In genomic region chr9:133767008-133767407, GRCh38 we compare ENCODE assay signal across 26 cellular contexts.
"Had no signal": no experiment of that assay in that cellular context is flagged by ENCODE, and none has a peak within 500 bp of the region (broad histone marks: within the 10 kb centered on the region; RNA-seq: fewer than 3 reads in every experiment).

No MANE protein-coding gene starts in this region.

- FAIRE-seq: urothelium cell line had no signal

- H3K27me3 ChIP-seq: stomach, suprapubic skin, testis, thyroid gland, tibial artery, tibial nerve, transverse colon, upper lobe of left lung, upper lobe of right lung, uterus, vagina had no signal

- H3K9me3 ChIP-seq: testis, thyroid gland had no signal

- H3K27ac ChIP-seq: stomach, suprapubic skin, testis, thoracic aorta, thyroid gland, tibial artery, tibial nerve, transverse colon, upper lobe of left lung, upper lobe of right lung, uterus, vagina had no signal

- ATAC-seq: stimulated activated effector memory CD8-positive, alpha-beta T cell treated with anti-CD3 and anti-CD28 coated beads, Interleukin-12 subunit alpha, Interleukin-12 subunit beta, amount 100 ng/mL, for 72 hours; stimulated activated memory B cell treated with anti-CD40 and anti-IgM and Interleukin-4, amounts not matched to agents 10 μg/mL and 1 μg/mL and 100 μg/mL, for 72 hours; stimulated activated naive B cell treated with anti-CD40 and anti-IgM and Interleukin-4, amounts not matched to agents 10 μg/mL and 1 μg/mL and 100 μg/mL, for 72 hours; stimulated activated naive CD8-positive, alpha-beta T cell treated with anti-CD3 and anti-CD28 coated beads, Interleukin-15, amount 100 ng/mL, for 72 hours; stimulated activated naive CD8-positive, alpha-beta T cell treated with anti-CD3 and anti-CD28 coated beads, Interleukin-15, Interleukin-2, amounts not matched to agents 100 U/mL and 50 U/mL, for 24 hours; upper lobe of right lung had no signal

- H3K36me3 ChIP-seq: uterus had no signal

- DNase-seq: stimulated activated CD4-positive, alpha-beta T cell treated with anti-CD3 and anti-CD28 coated beads, Interleukin-2, amount 100 ng/mL, for 48 hours; stimulated activated CD4-positive, alpha-beta T cell treated with anti-CD3 and anti-CD28 coated beads, Interleukin-4, amount 100 ng/mL, for 1 hour; stimulated activated CD4-positive, alpha-beta T cell treated with anti-CD3 and anti-CD28 coated beads, Interleukin-4, amount 100 ng/mL, for 24 hours; stimulated activated CD4-positive, alpha-beta T cell treated with anti-CD3 and anti-CD28 coated beads, Interleukin-4, amount 100 ng/mL, for 4 hours; stimulated activated naive B cell treated with anti-CD40 and anti-IgM and Interleukin-4, amounts not matched to agents 10 μg/mL and 1 μg/mL and 100 μg/mL, for 72 hours; stimulated activated naive CD4-positive, alpha-beta T cell; stimulated activated naive CD4-positive, alpha-beta T cell treated with Interleukin-2 at 50 U/mL for 16 hours; stimulated activated naive CD8-positive, alpha-beta T cell treated with anti-CD3 and anti-CD28 coated beads, Interleukin-15, Interleukin-2, amounts not matched to agents 100 U/mL and 50 U/mL, for 24 hours; substantia nigra; thyroid gland; transverse colon; trophoblast cell; upper lobe of left lung; upper lobe of right lung; uterus had no signal

- H3K4me3 ChIP-seq: stomach, suprapubic skin, testis, thoracic aorta, thyroid gland, tibial artery, tibial nerve, transverse colon, upper lobe of left lung, upper lobe of right lung, uterus, vagina had no signal

- H3K4me1 ChIP-seq: stomach, suprapubic skin, testis, thyroid gland, tibial artery, tibial nerve, transverse colon, upper lobe of left lung, upper lobe of right lung, uterus, vagina had no signal
